ENCODE assay signal across 17 cellular contexts in the genomic region with DNA sequence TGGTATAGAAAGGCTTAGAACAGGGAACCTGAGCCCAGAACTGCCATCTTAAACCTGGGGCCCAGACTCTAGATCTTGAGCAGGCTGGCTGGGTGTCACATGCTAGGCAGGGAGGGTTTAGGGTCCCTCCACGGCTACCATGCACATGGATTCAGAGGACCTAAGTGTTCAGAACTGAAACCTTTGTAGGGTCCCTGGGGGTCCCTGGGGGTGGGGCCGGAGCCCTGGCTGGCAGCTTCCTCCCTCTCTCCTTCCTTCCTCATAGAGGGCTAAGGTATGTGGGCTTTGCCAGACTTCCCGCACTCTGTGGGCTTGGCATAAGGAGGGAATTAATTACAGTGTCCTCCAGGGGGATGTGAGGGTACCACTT. TPM values are rescaled to one million over a fixed set of nuclear protein-coding genes. Genes with fewer than 3 reads are reported as not detected.
A peak's percentile ranks its signal among the peaks of the same experiment; 100 is the strongest.
DNase-seq lines count a peak whose midpoint lies in the region; ATAC-seq and TF ChIP-seq lines count a peak whose summit lies in the region.
"Had no signal": no experiment of that assay in that cellular context is flagged by ENCODE, and none has a peak within 500 bp of the region (broad histone marks: within the 10 kb centered on the region; RNA-seq: fewer than 3 reads in every experiment).

No MANE protein-coding gene starts in this region.

- H3K9me3 ChIP-seq in BLaER1 (no peaks in the 10 kb centered on the region), Karpas-422 (ENCODE audit: low read length) (no peaks in the 10 kb centered on the region), endodermal cell (ENCODE audit: control insufficient read depth, low read length) (no peaks in the 10 kb centered on the region), neuronal stem cell (replicated peaks in 1 of 2; ENCODE audit: control insufficient read depth in 2 of 2, insufficient read depth in 1 of 2, low read depth in 1 of 2, low read length in 2 of 2) (no peaks in the 10 kb centered on the region), mesenchymal stem cell (ENCODE audit: control insufficient read depth, low read length) (no peaks in the 10 kb centered on the region), BE2C (no peaks in the 10 kb centered on the region)
- H3K9me3 ChIP-seq: stomach had no signal

- H3K27me3 Mint-ChIP-seq in endodermal cell (ENCODE audit: insufficient read depth) = peaks cover 17% of the 10 kb centered on the region

- H3K4ac ChIP-seq in neuronal stem cell (ENCODE audit: low read length) (no peak overlapping the region), mesenchymal stem cell (ENCODE audit: low read depth in 1 of 2, low read length in 2 of 2) (no peak overlapping the region)

- H2BK15ac ChIP-seq in neuronal stem cell (ENCODE audit: low read length) = no peak overlapping the region
- H2BK15ac ChIP-seq in mesenchymal stem cell (ENCODE audit: low read depth, poor library complexity, severe bottlenecking) = no peak overlapping the region

- WGBS in endodermal cell (ENCODE audit: insufficient coverage in 1 of 2, insufficient read length in 1 of 2), 2 experiments = 89% methylated on average over 3 of the region's 3 CpGs; no CpG with 5 or more reads in 1 of the 2 experiments
- WGBS in neuronal stem cell (ENCODE audit: extremely low coverage in 2 of 2, insufficient read length in 2 of 2, insufficient replicate concordance in 1 of 2), 2 donors = no CpG with 5 or more reads among the region's 3 CpGs
- WGBS in mesenchymal stem cell = 85% methylated on average over 2 of the region's 3 CpGs

- no peaks in the 10 kb centered on the region for H3K9me2 ChIP-seq in Karpas-422 (replicated peaks; ENCODE audit: insufficient read depth, low read length)

- H3K79me2 ChIP-seq in Karpas-422 (ENCODE audit: low read length) = peaks cover 2% of the 10 kb centered on the region; the same call in 1 of the 2 replicates

- no peak for ATAC-seq in HG03342 (IDR thresholded peaks at IDR 0.05; ENCODE audit: unreplicated experiment)
- ATAC-seq: activated CD8-positive, alpha-beta T cell treated with anti-CD3 and anti-CD28 coated beads, Interleukin-2, amount 10 ng/mL, durations not matched to agents 7 days and 5 days; Panc1 had no signal

- no peak overlapping the region for H3K4me3 ChIP-seq in BLaER1
- H3K4me3 ChIP-seq in Karpas-422 (ENCODE audit: low read length) = peak overlapping the region; percentile 3; the same call in 1 of the 2 replicates
- no peak overlapping the region for H3K4me3 ChIP-seq in endodermal cell (ENCODE audit: low read length)
- no peak overlapping the region for H3K4me3 ChIP-seq in neuronal stem cell (ENCODE audit: low read length in 2 of 2)
- H3K4me3 ChIP-seq in mesenchymal stem cell (ENCODE audit: insufficient read depth in 1 of 2, low read depth in 1 of 2, low read length in 2 of 2) = no peak overlapping the region
- H3K4me3 ChIP-seq in BE2C (ENCODE audit: low read depth, low read length) = no peak overlapping the region
- H3K4me3 ChIP-seq: stomach had no signal

- H3K14ac ChIP-seq in neuronal stem cell (ENCODE audit: low read length) (no peak overlapping the region), mesenchymal stem cell (ENCODE audit: low read length in 2 of 2) (no peak overlapping the region)

- no peak overlapping the region for H2BK12ac ChIP-seq in neuronal stem cell (ENCODE audit: low read length)
- H2BK12ac ChIP-seq in mesenchymal stem cell (ENCODE audit: low read length in 2 of 2) = no peak overlapping the region

- H2AFZ ChIP-seq in Karpas-422 (ENCODE audit: low read length) (no peak overlapping the region), neuronal stem cell (ENCODE audit: low read length) (no peak overlapping the region), mesenchymal stem cell (ENCODE audit: low read depth, low read length) (no peak overlapping the region)

- H3K4me1 ChIP-seq in BLaER1 (peaks cover 89% of the 10 kb centered on the region), Karpas-422 (ENCODE audit: low read length) (peaks cover 68% of the 10 kb centered on the region), endodermal cell (ENCODE audit: control insufficient read depth, insufficient read depth, low read length) (peaks cover 27% of the 10 kb centered on the region), neuronal stem cell (ENCODE audit: control insufficient read depth in 2 of 2, insufficient read depth in 1 of 2, low read depth in 1 of 2, low read length in 2 of 2) (peaks cover 48 to 68% of the 10 kb centered on the region in 2 donors), mesenchymal stem cell (ENCODE audit: control insufficient read depth, insufficient read depth, low read depth, low read length) (peaks cover 35% of the 10 kb centered on the region), BE2C (peaks cover 16% of the 10 kb centered on the region)

- H3K4me2 ChIP-seq in BLaER1 (peak overlapping the region; percentile 86), Karpas-422 (ENCODE audit: low read depth, low read length, poor library complexity, severe bottlenecking) (peak overlapping the region; percentile 85), neuronal stem cell (ENCODE audit: insufficient read depth, low read length, poor library complexity, severe bottlenecking) (no peak overlapping the region), mesenchymal stem cell (ENCODE audit: low read length, poor library complexity, severe bottlenecking) (no peak overlapping the region)

- H3K79me1 ChIP-seq in neuronal stem cell (ENCODE audit: low read depth, low read length) (peaks cover 4% of the 10 kb centered on the region), mesenchymal stem cell (replicated peaks; ENCODE audit: low read length, poor library complexity, severe bottlenecking) (no peaks in the 10 kb centered on the region)

- DNase-seq in Karpas-422 (no peak), endodermal cell (no peak), neuronal stem cell (ENCODE audit: low spot score) (no peak), mesenchymal stem cell (no peak), BE2C (no peak), GM19238 (ENCODE audit: insufficient read length, low spot score) (no peak)
- DNase-seq: activated CD8-positive, alpha-beta T cell treated with anti-CD3 and anti-CD28 coated beads, Interleukin-2, amount 10 ng/mL, durations not matched to agents 7 days and 5 days; effector memory CD4-positive, alpha-beta T cell; NCI-H2081 treated with DMSO at 0.1 percent for 48 hours; NCI-H526 treated with DMSO at 0.1 percent for 48 hours; stimulated activated CD4-positive, alpha-beta T cell treated with anti-CD3 and anti-CD28 coated beads, Interleukin-15, amount 100 ng/mL, for 24 hours; stomach had no signal

- H3K4me1 Mint-ChIP-seq in endodermal cell = peaks cover 61% of the 10 kb centered on the region

- H3K23ac ChIP-seq in neuronal stem cell (ENCODE audit: low read depth, low read length, poor library complexity) (no peak overlapping the region), mesenchymal stem cell (ENCODE audit: low read length in 2 of 2) (no peak overlapping the region)

- H3K4me3 Mint-ChIP-seq in endodermal cell = peak overlapping the region; percentile 72
- H3K4me3 Mint-ChIP-seq: activated CD8-positive, alpha-beta T cell treated with anti-CD3 and anti-CD28 coated beads, Interleukin-2, amount 10 ng/mL, durations not matched to agents 7 days and 5 days had no signal

- peaks cover 10% of the 10 kb centered on the region; the same call in 1 of the 2 replicates for H4K20me1 ChIP-seq in BLaER1
- no peaks in the 10 kb centered on the region for H4K20me1 ChIP-seq in Karpas-422 (ENCODE audit: insufficient read depth, low read depth, low read length)

- H3K18ac ChIP-seq in neuronal stem cell (ENCODE audit: low read length) (peak overlapping the region; percentile 4), mesenchymal stem cell (ENCODE audit: low read depth in 1 of 2, low read length in 2 of 2) (no peak overlapping the region)

- peaks cover 10% of the 10 kb centered on the region for H3K36me3 Mint-ChIP-seq in endodermal cell (ENCODE audit: low read depth)

- H4K91ac ChIP-seq in neuronal stem cell (ENCODE audit: low read depth, low read length, poor library complexity) (no peak overlapping the region), mesenchymal stem cell (ENCODE audit: low read length) (no peak overlapping the region)

- H2BK120ac ChIP-seq in neuronal stem cell (ENCODE audit: low read depth, low read length) (no peak overlapping the region), mesenchymal stem cell (ENCODE audit: low read depth, low read length) (no peak overlapping the region)

- H4K8ac ChIP-seq in neuronal stem cell (ENCODE audit: low read depth, low read length) (no peak overlapping the region), mesenchymal stem cell (ENCODE audit: low read length) (no peak overlapping the region)

- H3K9me3 Mint-ChIP-seq in endodermal cell = no peaks in the 10 kb centered on the region

- H3K27me3 ChIP-seq in BLaER1 (no peaks in the 10 kb centered on the region), Karpas-422 (ENCODE audit: low read length) (no peaks in the 10 kb centered on the region), endodermal cell (ENCODE audit: control insufficient read depth, insufficient read depth, low read length, poor library complexity, severe bottlenecking) (no peaks in the 10 kb centered on the region), neuronal stem cell (ENCODE audit: control insufficient read depth in 3 of 3, insufficient read depth in 3 of 3, low read depth in 1 of 3, low read length in 3 of 3) (peaks cover 0 to 12% (median 0%) of the 10 kb centered on the region in 3 experiments), mesenchymal stem cell (ENCODE audit: control insufficient read depth in 1 of 2, insufficient read depth in 1 of 2, low read length in 2 of 2) (no peaks in the 10 kb centered on the region), BE2C (no peaks in the 10 kb centered on the region)
- H3K27me3 ChIP-seq: stomach had no signal

- H2AK5ac ChIP-seq in neuronal stem cell (ENCODE audit: low read depth, low read length) = peak overlapping the region; percentile 79
- no peak overlapping the region for H2AK5ac ChIP-seq in mesenchymal stem cell (ENCODE audit: low read length, severe bottlenecking)

- TF ChIP-seq CTCF in endodermal cell (conservative IDR thresholded peaks at IDR 0.05) (peak; percentile 17), BE2C (IDR thresholded peaks at IDR 0.05; ENCODE audit: low read depth, low read length) (no peak)

- H3K36me3 ChIP-seq in BLaER1 (peaks cover 14% of the 10 kb centered on the region), Karpas-422 (ENCODE audit: insufficient read depth, low read length) (no peaks in the 10 kb centered on the region), endodermal cell (ENCODE audit: control insufficient read depth, insufficient read depth, low read length) (peaks cover 7% of the 10 kb centered on the region), neuronal stem cell (replicated peaks in 1 of 2; ENCODE audit: control insufficient read depth in 2 of 2, insufficient read depth in 2 of 2, low read length in 2 of 2) (no peaks in the 10 kb centered on the region), mesenchymal stem cell (ENCODE audit: control insufficient read depth in 1 of 2, insufficient read depth in 2 of 2, low read depth in 1 of 2, low read length in 2 of 2) (peaks cover 0 to 25% of the 10 kb centered on the region in 2 experiments), BE2C (no peaks in the 10 kb centered on the region)

- H2BK5ac ChIP-seq in neuronal stem cell (ENCODE audit: low read length) = no peak overlapping the region
- no peak overlapping the region for H2BK5ac ChIP-seq in mesenchymal stem cell (ENCODE audit: low read depth, low read length, poor library complexity, severe bottlenecking)

- H3K27ac ChIP-seq in BLaER1 (peak overlapping the region; percentile 28; the same call in 1 of the 2 replicates), Karpas-422 (ENCODE audit: low read length) (peak overlapping the region; percentile 38), endodermal cell (ENCODE audit: low read depth, low read length) (no peak overlapping the region), neuronal stem cell (replicated peaks; ENCODE audit: low read length) (no peak overlapping the region), mesenchymal stem cell (ENCODE audit: low read length, poor library complexity, severe bottlenecking) (no peak overlapping the region)

- H3K9ac ChIP-seq in BLaER1 (no peak overlapping the region; the same call in 1 of the 2 replicates), Karpas-422 (ENCODE audit: low read length) (peak overlapping the region; percentile 70; the same call in 1 of the 2 replicates), endodermal cell (ENCODE audit: extremely low read depth, low read length, poor library complexity, severe bottlenecking) (no peak overlapping the region), neuronal stem cell (ENCODE audit: low read depth, low read length, poor library complexity) (no peak overlapping the region), mesenchymal stem cell (ENCODE audit: low read length) (no peak overlapping the region)

- H3K27ac Mint-ChIP-seq in endodermal cell = no peak overlapping the region

RNA-seq across cellular contexts. Expression of gene ZNF385A, which starts 4.6 kb away (rescaled TPM):
- total RNA-seq in Karpas-422 (2014; rRNA removed; shearing (Covaris generic); ENCODE audit: low replicate concordance) = 4.1 and 12.2 TPM in 2 replicates
- total RNA-seq in endodermal cell = 10 to 100 TPM; 10.5 to 16.3 TPM
- 39.3 TPM for polyA plus RNA-seq in endodermal cell (2013, experiment 1 of 2)
- 35.5 TPM for polyA plus RNA-seq in endodermal cell (2013, experiment 2 of 2)
- polyA plus RNA-seq in neuronal stem cell (2013, experiment 1 of 2) = 60.0 TPM
- polyA plus RNA-seq in neuronal stem cell (2013, experiment 2 of 2) = 56.5 TPM
- polyA plus RNA-seq in mesenchymal stem cell (2013, experiment 1 of 2) = 16.2 TPM
- polyA plus RNA-seq in mesenchymal stem cell (2013, experiment 2 of 2) = 17.1 TPM
- polyA plus RNA-seq in BE2C (2012; ENCODE audit: insufficient read depth, insufficient read length, low read depth) = 25.0 TPM

RNA-seq across cellular contexts. Expression of gene GPR84, which starts 24.8 kb away (rescaled TPM):
- 0.29 TPM in 1 of 2 replicates, not detected in the other for total RNA-seq in Karpas-422 (2014; rRNA removed; shearing (Covaris generic); ENCODE audit: low replicate concordance)
- not detected for total RNA-seq in endodermal cell
- 0.11 TPM for polyA plus RNA-seq in endodermal cell (2013, experiment 1 of 2)
- not detected for polyA plus RNA-seq in endodermal cell (2013, experiment 2 of 2)
- polyA plus RNA-seq in neuronal stem cell (2013, experiment 1 of 2) = 0.03 TPM
- 0.04 TPM for polyA plus RNA-seq in neuronal stem cell (2013, experiment 2 of 2)
- not detected for polyA plus RNA-seq in mesenchymal stem cell (2013, experiment 1 of 2)
- polyA plus RNA-seq in mesenchymal stem cell (2013, experiment 2 of 2) = not detected
- polyA plus RNA-seq in BE2C (2012; ENCODE audit: insufficient read depth, insufficient read length, low read depth) = not detected
- total RNA-seq: fibroblast of villous mesenchyme, renal cortical epithelial cell, stomach had no signal

RNA-seq across cellular contexts. Expression of gene ITGA5, which starts 29.9 kb away (rescaled TPM):
- not detected in 2 replicates for total RNA-seq in Karpas-422 (2014; rRNA removed; shearing (Covaris generic); ENCODE audit: low replicate concordance)
- total RNA-seq in endodermal cell = 100 to 1,000 TPM; 189 to 243 TPM
- polyA plus RNA-seq in endodermal cell (2013, experiment 1 of 2) = 71.1 TPM
- polyA plus RNA-seq in endodermal cell (2013, experiment 2 of 2) = 77.0 TPM
- polyA plus RNA-seq in neuronal stem cell (2013, experiment 1 of 2) = 37.3 TPM
- 38.6 TPM for polyA plus RNA-seq in neuronal stem cell (2013, experiment 2 of 2)
- 248 TPM for polyA plus RNA-seq in mesenchymal stem cell (2013, experiment 1 of 2)
- 244 TPM for polyA plus RNA-seq in mesenchymal stem cell (2013, experiment 2 of 2)
- 48.7 TPM for polyA plus RNA-seq in BE2C (2012; ENCODE audit: insufficient read depth, insufficient read length, low read depth)

Comparison
In these comparisons a context has a peak if more than half of its experiments do, and no peak if none do; other contexts are left out.
1. H3K27ac ChIP-seq: peak in BLaER1 (single experiment) and Karpas-422 (single experiment); none in endodermal cell (single experiment), neuronal stem cell (single experiment) and mesenchymal stem cell (single experiment).
2. H3K4me2 ChIP-seq: peak in BLaER1 (single experiment) and Karpas-422 (single experiment); none in neuronal stem cell (single experiment) and mesenchymal stem cell (single experiment).
3. RNA of gene ITGA5, which starts 29.9 kb away (total RNA-seq): 189 to 243 TPM in endodermal cell; not detected in Karpas-422; every median in the first group is over 100 times any median in the second.